ENCODE assay signal across 8 cellular contexts in genomic region chr10:102511562-102512274, GRCh38. TPM values are rescaled to one million over a fixed set of nuclear protein-coding genes. Genes with fewer than 3 reads are reported as not detected.
DNase-seq lines count a peak whose midpoint lies in the region; ATAC-seq and TF ChIP-seq lines count a peak whose summit lies in the region.

No MANE protein-coding gene starts in this region.

- H3K9me3 Mint-ChIP-seq in stimulated activated naive B cell treated with anti-CD40 and anti-IgM and Interleukin-4, amounts not matched to agents 10 μg/mL and 1 μg/mL and 100 μg/mL, for 72 hours, result no peaks in the 10 kb centered on the region

- TF ChIP-seq EP300 in tibial nerve (IDR thresholded peaks at IDR 0.05), result no peak

- 62 to 79% methylated on average over 6 of the region's 6 CpGs for WGBS in tibial nerve, 2 donors

- no peak overlapping the region for H3K27ac ChIP-seq in tibial nerve

- H3K27me3 ChIP-seq in tibial nerve, result no peaks in the 10 kb centered on the region

- peak overlapping the region; percentile 90 for H3K27ac Mint-ChIP-seq in stimulated activated naive B cell treated with anti-CD40 and anti-IgM and Interleukin-4, amounts not matched to agents 10 μg/mL and 1 μg/mL and 100 μg/mL, for 72 hours

- peaks cover 0 to 43% (median 16%) of the 10 kb centered on the region in 4 donors for H3K4me1 ChIP-seq in tibial nerve

- H3K27me3 Mint-ChIP-seq in stimulated activated naive B cell treated with anti-CD40 and anti-IgM and Interleukin-4, amounts not matched to agents 10 μg/mL and 1 μg/mL and 100 μg/mL, for 72 hours, result no peaks in the 10 kb centered on the region

- H3K9me3 ChIP-seq in tibial nerve, result no peaks in the 10 kb centered on the region

- H3K4me3 ChIP-seq in tibial nerve, result no peak overlapping the region

- no peak for TF ChIP-seq POLR2A in tibial nerve (IDR thresholded peaks at IDR 0.05)

- peaks cover 9 to 24% of the 10 kb centered on the region in 2 donors for H3K4me1 Mint-ChIP-seq in stimulated activated naive B cell treated with anti-CD40 and anti-IgM and Interleukin-4, amounts not matched to agents 10 μg/mL and 1 μg/mL and 100 μg/mL, for 72 hours

- peak overlapping the region; percentile 29 to 49 for H3K4me3 Mint-ChIP-seq in stimulated activated naive B cell treated with anti-CD40 and anti-IgM and Interleukin-4, amounts not matched to agents 10 μg/mL and 1 μg/mL and 100 μg/mL, for 72 hours

- peak; percentile 88 for ATAC-seq in HG02852 (IDR thresholded peaks at IDR 0.05; ENCODE audit: unreplicated experiment)
- peak; percentile 100 for ATAC-seq in stimulated activated naive B cell treated with anti-CD40 and anti-IgM and Interleukin-4, amounts not matched to agents 10 μg/mL and 1 μg/mL and 100 μg/mL, for 72 hours (replicated peaks)

- TF ChIP-seq CTCF in tibial nerve (IDR thresholded peaks at IDR 0.05), result no peak

- H3K36me3 Mint-ChIP-seq in stimulated activated naive B cell treated with anti-CD40 and anti-IgM and Interleukin-4, amounts not matched to agents 10 μg/mL and 1 μg/mL and 100 μg/mL, for 72 hours, result peaks cover 19 to 29% of the 10 kb centered on the region in 2 donors

- peak; percentile 49 for DNase-seq in activated effector memory CD4-positive, alpha-beta T cell treated with anti-CD3 and anti-CD28 coated beads, Interleukin-2, amount 50 U/mL, for 16 hours
- no peak for DNase-seq in activated effector memory CD4-positive, alpha-beta T cell treated with Interleukin-2 at 50 U/mL for 16 hours
- DNase-seq in RPMI8226, result peak; percentile 14
- DNase-seq in stimulated activated naive B cell treated with anti-CD40 and anti-IgM and Interleukin-4, amounts not matched to agents 10 μg/mL and 1 μg/mL and 100 μg/mL, for 72 hours, result peak; percentile 19
- no peak for DNase-seq in A172 (ENCODE audit: low spot score)
- no peak for DNase-seq in iPS-NIHi7 (ENCODE audit: extremely low spot score)
- no peak for DNase-seq in tibial nerve (ENCODE audit: low spot score in 2 of 2)

- peaks cover 0 to 67% (median 0%) of the 10 kb centered on the region in 3 donors for H3K36me3 ChIP-seq in tibial nerve

RNA-seq across cellular contexts. Expression of gene SUFU, which starts 7.9 kb away (rescaled TPM):
- total RNA-seq in A172 (2014; rRNA removed; shearing (Covaris generic)), result 3.7 and 4.9 TPM in 2 replicates
- total RNA-seq in tibial nerve, result 10 to 100 TPM in 3 of 4 donors, 1 to 10 TPM in 1; 9.8 to 17.1 (median 14.2) TPM

RNA-seq across cellular contexts. Expression of gene ACTR1A, which starts 9.2 kb away (rescaled TPM):
- total RNA-seq in A172 (2014; rRNA removed; shearing (Covaris generic)), result 163 and 193 TPM in 2 replicates
- 100 to 1,000 TPM in 2 of 4 donors, 10 to 100 TPM in 2; 85.5 to 114 (median 105) TPM for total RNA-seq in tibial nerve

Comparison
In these comparisons a context has a peak if more than half of its experiments do, and no peak if none do; other contexts are left out.
1. DNase-seq: peak in activated effector memory CD4-positive, alpha-beta T cell treated with anti-CD3 and anti-CD28 coated beads, Interleukin-2, amount 50 U/mL, for 16 hours (single experiment), RPMI8226 (single experiment) and stimulated activated naive B cell treated with anti-CD40 and anti-IgM and Interleukin-4, amounts not matched to agents 10 μg/mL and 1 μg/mL and 100 μg/mL, for 72 hours (single experiment); none in activated effector memory CD4-positive, alpha-beta T cell treated with Interleukin-2 at 50 U/mL for 16 hours (single experiment), A172 (single experiment), iPS-NIHi7 (single experiment) and tibial nerve (0 of 2).